In the genomic region with DNA sequence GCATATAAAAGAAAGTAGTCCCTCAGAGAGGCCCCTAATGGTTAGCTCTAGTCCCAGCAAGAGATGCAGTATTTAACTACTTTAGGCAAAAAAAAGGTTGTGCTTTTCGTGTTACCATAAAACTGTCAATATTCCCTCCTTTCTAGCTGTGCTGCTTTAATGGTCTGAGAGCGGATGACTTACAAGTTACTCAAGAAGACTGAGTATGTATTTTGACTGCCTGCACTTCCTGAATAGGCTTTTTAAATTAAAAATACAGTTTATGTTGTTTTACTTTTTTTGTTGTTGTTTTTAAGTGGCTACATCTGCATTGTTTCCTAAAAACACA, we compare ENCODE assay signal across 26 cellular contexts.
"Had no signal": no experiment of that assay in that cellular context is flagged by ENCODE, and none has a peak within 500 bp of the region (broad histone marks: within the 10 kb centered on the region; RNA-seq: fewer than 3 reads in every experiment).

No MANE protein-coding gene starts in this region.

- H3K27me3 ChIP-seq: left lung, ovary, right atrium auricular region, right lobe of liver, suprapubic skin, tibial artery, upper lobe of right lung had no signal

- DNase-seq: hippocampal formation; kidney glomerular epithelial cell; left cardiac atrium; left lung; lower lobe of right lung; mammary epithelial cell; mesenchymal stem cell; naive thymus-derived CD8-positive, alpha-beta T cell; nephron progenitor cell; ovary; right lobe of liver; stimulated activated CD4-positive, alpha-beta T cell treated with anti-CD3 and anti-CD28 coated beads, Interleukin-12 subunit alpha, Interleukin-12 subunit beta, amount 100 ng/mL, for 4 hours; stimulated activated CD4-positive, alpha-beta T cell treated with anti-CD3 and anti-CD28 coated beads, Interleukin-15, amount 100 ng/mL, for 24 hours; stimulated activated CD4-positive, alpha-beta T cell treated with anti-CD3 and anti-CD28 coated beads, Interleukin-2, amount 100 ng/mL, for 24 hours; stimulated activated CD4-positive, alpha-beta T cell treated with anti-CD3 and anti-CD28 coated beads, Interleukin-4, amount 100 ng/mL, for 1 hour; stimulated activated naive CD4-positive, alpha-beta T cell; tibial artery; trophoblast cell; upper lobe of right lung had no signal

- ATAC-seq: left cardiac atrium; left lung; lower lobe of right lung; naive thymus-derived CD8-positive, alpha-beta T cell; right lobe of liver; upper lobe of right lung had no signal

- H3K27ac Mint-ChIP-seq: naive thymus-derived CD8-positive, alpha-beta T cell; nephron progenitor cell; progenitor cell of endocrine pancreas; stimulated activated naive CD8-positive, alpha-beta T cell treated with anti-CD3 and anti-CD28 coated beads, Interleukin-15, Interleukin-2, amounts not matched to agents 100 ng/mL and 50 ng/mL, for 24 hours had no signal

- H3K4me3 ChIP-seq: left lung, lower lobe of right lung, ovary, right atrium auricular region, right lobe of liver, suprapubic skin, thoracic aorta, tibial artery, upper lobe of right lung had no signal

- H3K4me1 ChIP-seq: left lung, lower lobe of right lung, upper lobe of right lung had no signal

- H3K4me3 Mint-ChIP-seq: naive thymus-derived CD8-positive, alpha-beta T cell; nephron progenitor cell; stimulated activated naive CD8-positive, alpha-beta T cell treated with anti-CD3 and anti-CD28 coated beads, Interleukin-15, Interleukin-2, amounts not matched to agents 100 ng/mL and 50 ng/mL, for 24 hours had no signal

- FAIRE-seq: keratinocyte, urothelium cell line had no signal

- H3K9me3 Mint-ChIP-seq: nephron progenitor cell; stimulated activated naive CD8-positive, alpha-beta T cell treated with anti-CD3 and anti-CD28 coated beads, Interleukin-15, Interleukin-2, amounts not matched to agents 100 ng/mL and 50 ng/mL, for 24 hours had no signal

- H3K9me3 ChIP-seq: left lung, lower lobe of right lung, ovary, right atrium auricular region, right lobe of liver, suprapubic skin, thoracic aorta, tibial artery, upper lobe of right lung had no signal

- H3K36me3 ChIP-seq: left lung, lower lobe of right lung, ovary, right atrium auricular region, right lobe of liver, suprapubic skin, thoracic aorta, tibial artery, upper lobe of right lung had no signal

- H3K27ac ChIP-seq: left lung, lower lobe of right lung, ovary, right atrium auricular region, right lobe of liver, suprapubic skin, tibial artery, upper lobe of right lung had no signal
